ENCODE assay signal across 10 cellular contexts in genomic region chr1:211928993-211929637, GRCh38.
DNase-seq lines count a peak whose midpoint lies in the region; ATAC-seq and TF ChIP-seq lines count a peak whose summit lies in the region.
"Had no signal": no experiment of that assay in that cellular context is flagged by ENCODE, and none has a peak within 500 bp of the region (broad histone marks: within the 10 kb centered on the region; RNA-seq: fewer than 3 reads in every experiment).

No MANE protein-coding gene starts in this region.

- H3K79me2 ChIP-seq in OCI-LY3 (ENCODE audit: low read length): no peaks in the 10 kb centered on the region

- H3K9ac ChIP-seq in OCI-LY3 (ENCODE audit: low read length): no peak overlapping the region

- no peak overlapping the region for H3K4me2 ChIP-seq in OCI-LY3 (ENCODE audit: low read length)

- H3K4me3 ChIP-seq in OCI-LY3 (ENCODE audit: low read length): no peak overlapping the region
- H3K4me3 ChIP-seq in foreskin fibroblast (ENCODE audit: low read depth in 1 of 2, low read length in 2 of 2): no peak overlapping the region
- H3K4me3 ChIP-seq in upper lobe of right lung: no peak overlapping the region
- H3K4me3 ChIP-seq: tibial nerve had no signal

- intact Hi-C loops in upper lobe of right lung (cut with DNase I): no loop called here

- H3K27me3 ChIP-seq in OCI-LY3 (ENCODE audit: low read depth, low read length) (no peaks in the 10 kb centered on the region), upper lobe of right lung (no peaks in the 10 kb centered on the region)
- H3K27me3 ChIP-seq: tibial nerve had no signal

- TF ChIP-seq CTCF in OCI-LY3 (IDR thresholded peaks at IDR 0.05; ENCODE audit: low read depth, low read length): no peak
- TF ChIP-seq CTCF in foreskin fibroblast (IDR thresholded peaks at IDR 0.05; ENCODE audit: low read depth, low read length): no peak
- TF ChIP-seq CTCF in upper lobe of right lung (IDR thresholded peaks at IDR 0.05): no peak

- H4K20me1 ChIP-seq in OCI-LY3 (ENCODE audit: insufficient read depth, low read length): no peaks in the 10 kb centered on the region

- DNase-seq in NCI-H526 (lab: John Stamatoyannopoulos, UW): peak; percentile 2 to 20
- no peak for DNase-seq in NCI-H526 treated with DMSO at 0.1 percent for 48 hours (lab: John Stamatoyannopoulos, UW)
- DNase-seq in foreskin fibroblast: peak; percentile 26 to 66
- DNase-seq in upper lobe of right lung: no peak
- no peak for DNase-seq in T-helper 1 cell
- no peak for DNase-seq in amniotic stem cell (lab: John Stamatoyannopoulos, UW)
- no peak for DNase-seq in activated naive CD4-positive, alpha-beta T cell (lab: John Stamatoyannopoulos, UW)
- DNase-seq: HFFc6 had no signal

- peak overlapping the region; percentile 49 for H2AFZ ChIP-seq in OCI-LY3 (ENCODE audit: low read depth, low read length)

- no peaks in the 10 kb centered on the region for H3K9me3 ChIP-seq in OCI-LY3 (ENCODE audit: insufficient read depth, low read length)
- H3K9me3 ChIP-seq in upper lobe of right lung: no peaks in the 10 kb centered on the region
- H3K9me3 ChIP-seq: tibial nerve had no signal

- H3K36me3 ChIP-seq in OCI-LY3 (replicated peaks; ENCODE audit: low read depth, low read length) (no peaks in the 10 kb centered on the region), upper lobe of right lung (no peaks in the 10 kb centered on the region)
- H3K36me3 ChIP-seq: tibial nerve had no signal

- H3K4me1 ChIP-seq in OCI-LY3 (ENCODE audit: low read length) (peaks cover 37% of the 10 kb centered on the region), upper lobe of right lung (peaks cover 25% of the 10 kb centered on the region)

- H3K27ac ChIP-seq in OCI-LY3 (ENCODE audit: low read length) (no peak overlapping the region), upper lobe of right lung (no peak overlapping the region)
- H3K27ac ChIP-seq: tibial nerve had no signal

- ATAC-seq in upper lobe of right lung: peak; percentile 71

Comparison
In these comparisons a context has a peak if more than half of its experiments do, and no peak if none do; other contexts are left out.
1. DNase-seq: peak in NCI-H526 (2 of 2) and foreskin fibroblast (2 of 2); none in NCI-H526 treated with DMSO at 0.1 percent for 48 hours (single experiment), upper lobe of right lung (single experiment), T-helper 1 cell (0 of 5), amniotic stem cell (single experiment) and activated naive CD4-positive, alpha-beta T cell (0 of 4).